8 cellular contexts compared by ENCODE assay signal in the genomic region with DNA sequence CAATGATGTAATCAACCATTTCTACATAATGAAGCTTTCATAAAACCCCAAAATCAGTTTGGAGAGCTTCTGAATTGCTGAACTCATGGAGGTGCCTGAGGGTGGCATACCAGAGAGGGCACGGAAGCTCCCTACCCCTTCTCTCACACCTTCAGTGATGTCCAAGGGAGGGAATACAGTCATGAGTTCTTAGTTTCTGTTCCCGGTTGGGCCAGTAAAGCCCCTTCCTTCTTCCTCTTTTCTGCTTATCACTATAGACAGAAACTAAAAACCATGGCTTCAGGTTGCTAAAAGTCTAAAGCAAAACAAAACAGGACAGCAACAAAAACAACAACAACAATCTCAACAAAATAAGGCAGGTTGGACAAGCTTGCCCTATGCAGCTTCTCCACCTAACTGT.
DNase-seq lines count a peak whose midpoint lies in the region; ATAC-seq, FAIRE-seq and TF ChIP-seq lines count a peak whose summit lies in the region.
"Not testable (repeated sequence)": the region's sequence is repeated elsewhere in the genome, so short reads cannot be mapped to it uniquely, and the experiment has no call there.

No MANE protein-coding gene starts in this region.

- CTCF ChIA-PET in GM12878 (lab: Yijun Ruan, JAX), result not testable (repeated sequence)

- H3K36me3 ChIP-seq in GM12878 (ENCODE audit: control insufficient read depth in 2 of 2, insufficient read depth in 2 of 2, low read length in 1 of 2), result not testable (repeated sequence)

- not testable (repeated sequence) for FAIRE-seq in GM12878 (lab: Jason Lieb, UNC)

- H3K27ac ChIP-seq in GM12878 (ENCODE audit: control insufficient read depth, insufficient read depth), result not testable (repeated sequence)

- TF ChIP-seq RAD21 in GM12878 (IDR thresholded peaks at IDR 0.05; ENCODE audit: insufficient read depth, low read depth, low read length), result not testable (repeated sequence)

- peak overlapping the region; percentile 54 for H3K4me2 ChIP-seq in GM12878 (ENCODE audit: control insufficient read depth, insufficient read depth)

- not testable (repeated sequence) for H3K27ac Mint-ChIP-seq in stimulated activated naive B cell treated with anti-CD40 and anti-IgM and Interleukin-4, amounts not matched to agents 10 μg/mL and 1 μg/mL and 100 μg/mL, for 72 hours

- RAD21 ChIA-PET in GM12878 (lab: Charles Lee; ENCODE audit: unreplicated experiment), result not testable (repeated sequence)

- not testable (repeated sequence) for BruUV-seq in GM12878 (replicated peaks; lab: Mats Ljungman, UMichigan)

- not testable (repeated sequence) for H3K4me1 ChIP-seq in GM12878 (ENCODE audit: control insufficient read depth, insufficient read depth, low read length)

- not testable (repeated sequence) for H3K9me3 Mint-ChIP-seq in stimulated activated naive B cell treated with anti-CD40 and anti-IgM and Interleukin-4, amounts not matched to agents 10 μg/mL and 1 μg/mL and 100 μg/mL, for 72 hours

- in situ Hi-C loops in GM12878 (cut with MboI), result loop anchor here (25.0 kb wide), 1 partner anchor 106 kb away; no protein-coding TSS in a partner anchor

- not testable (repeated sequence) for H2AFZ ChIP-seq in GM12878 (ENCODE audit: control insufficient read depth, low read depth, low read length)

- not testable (repeated sequence) for TF ChIP-seq POLR2A in GM12878 (IDR thresholded peaks at IDR 0.05; ENCODE audit: low read depth, low read length)

- SMC1A ChIA-PET in GM12878 (lab: Charles Lee; ENCODE audit: uncharacterized antibody, unreplicated experiment), result not testable (repeated sequence)

- H3K9ac ChIP-seq in GM12878 (ENCODE audit: control insufficient read depth, insufficient read depth, low read length), result not testable (repeated sequence)

- H3K79me2 ChIP-seq in GM12878 (ENCODE audit: control insufficient read depth, insufficient read depth, low read length), result not testable (repeated sequence)

- WGBS in GM12878 (ENCODE audit: insufficient coverage, insufficient replicate concordance, low lambda C conversion rate, missing lambda C conversion rate), result 0% methylated on average over 2 of the region's 2 CpGs

- H3K27me3 ChIP-seq in GM12878 (replicated peaks in 1 of 2; ENCODE audit: control insufficient read depth in 2 of 2, insufficient read depth in 2 of 2, low read length in 1 of 2), result not testable (repeated sequence)

- TF ChIP-seq CTCF in GM12878 (IDR thresholded peaks at IDR 0.05 in 2 of 3, conservative IDR thresholded peaks at IDR 0.05 in 1 of 3; ENCODE audit: control insufficient read depth in 2 of 3, extremely low read depth in 1 of 3, insufficient read depth in 1 of 3, low read depth in 3 of 3, low read length in 3 of 3), result not testable (repeated sequence)

- peak; percentile 70 for DNase-seq in NOMO-1 treated with DMSO at 0.1 percent for 48 hours (lab: John Stamatoyannopoulos, UW; ENCODE audit: unreplicated experiment)
- peak; percentile 21 for DNase-seq in GM12878 (ENCODE audit: low read depth, low spot score)
- DNase-seq in stimulated activated naive B cell treated with anti-CD40 and anti-IgM and Interleukin-4, amounts not matched to agents 10 μg/mL and 1 μg/mL and 100 μg/mL, for 72 hours, result peak; percentile 1

- not testable (repeated sequence) for H3K4me1 Mint-ChIP-seq in stimulated activated naive B cell treated with anti-CD40 and anti-IgM and Interleukin-4, amounts not matched to agents 10 μg/mL and 1 μg/mL and 100 μg/mL, for 72 hours

- not testable (repeated sequence) for H4K20me1 ChIP-seq in GM12878 (ENCODE audit: control insufficient read depth, insufficient read depth)

- intact Hi-C loops in GM12878 (cut with micrococcal nuclease; ENCODE audit: unreplicated experiment), result not testable (repeated sequence)

- peak; percentile 26 to 35; a peak in 1 of 4 replicates for TF ChIP-seq EP300 in GM12878 (IDR thresholded peaks at IDR 0.05; ENCODE audit: borderline replicate concordance in 1 of 2, control insufficient read depth in 1 of 2, low read depth in 2 of 2, low read length in 2 of 2)

- H3K36me3 Mint-ChIP-seq in stimulated activated naive B cell treated with anti-CD40 and anti-IgM and Interleukin-4, amounts not matched to agents 10 μg/mL and 1 μg/mL and 100 μg/mL, for 72 hours, result not testable (repeated sequence)

- not testable (repeated sequence) for H3K27me3 Mint-ChIP-seq in stimulated activated naive B cell treated with anti-CD40 and anti-IgM and Interleukin-4, amounts not matched to agents 10 μg/mL and 1 μg/mL and 100 μg/mL, for 72 hours

- POLR2A ChIA-PET in GM12878 (lab: Charles Lee), result not testable (repeated sequence)

- ATAC-seq in GM18858 (IDR thresholded peaks at IDR 0.05; ENCODE audit: unreplicated experiment) (peak; percentile 69), GM19452 (IDR thresholded peaks at IDR 0.05; ENCODE audit: unreplicated experiment) (peak; percentile 72), GM21717 (IDR thresholded peaks at IDR 0.05; ENCODE audit: unreplicated experiment) (peak; percentile 80), HG02973 (IDR thresholded peaks at IDR 0.05; ENCODE audit: unreplicated experiment) (peak; percentile 75), HG03460 (IDR thresholded peaks at IDR 0.05; ENCODE audit: unreplicated experiment) (peak; percentile 82), GM12878 (peak; percentile 92)
- peak; percentile 65 to 88 for ATAC-seq in stimulated activated naive B cell treated with anti-CD40 and anti-IgM and Interleukin-4, amounts not matched to agents 10 μg/mL and 1 μg/mL and 100 μg/mL, for 72 hours (replicated peaks)

- H3K4me3 Mint-ChIP-seq in stimulated activated naive B cell treated with anti-CD40 and anti-IgM and Interleukin-4, amounts not matched to agents 10 μg/mL and 1 μg/mL and 100 μg/mL, for 72 hours, result not testable (repeated sequence)

- H3K9me3 ChIP-seq in GM12878 (replicated peaks; ENCODE audit: control insufficient read depth, insufficient read depth, low read length), result not testable (repeated sequence)

- not testable (repeated sequence) for H3K4me3 ChIP-seq in GM12878

TF ChIP-seq in GM12878, 131 proteins besides CTCF, POLR2A, EP300 and RAD21:
- TF ChIP-seq, protein P1, sequence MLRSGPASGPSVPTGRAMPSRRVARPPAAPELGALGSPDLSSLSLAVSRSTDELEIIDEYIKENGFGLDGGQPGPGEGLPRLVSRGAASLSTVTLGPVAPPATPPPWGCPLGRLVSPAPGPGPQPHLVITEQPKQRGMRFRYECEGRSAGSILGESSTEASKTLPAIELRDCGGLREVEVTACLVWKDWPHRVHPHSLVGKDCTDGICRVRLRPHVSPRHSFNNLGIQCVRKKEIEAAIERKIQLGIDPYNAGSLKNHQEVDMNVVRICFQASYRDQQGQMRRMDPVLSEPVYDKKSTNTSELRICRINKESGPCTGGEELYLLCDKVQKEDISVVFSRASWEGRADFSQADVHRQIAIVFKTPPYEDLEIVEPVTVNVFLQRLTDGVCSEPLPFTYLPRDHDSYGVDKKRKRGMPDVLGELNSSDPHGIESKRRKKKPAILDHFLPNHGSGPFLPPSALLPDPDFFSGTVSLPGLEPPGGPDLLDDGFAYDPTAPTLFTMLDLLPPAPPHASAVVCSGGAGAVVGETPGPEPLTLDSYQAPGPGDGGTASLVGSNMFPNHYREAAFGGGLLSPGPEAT (IDR thresholded peaks at IDR 0.05; ENCODE audit: low read depth), result peak; percentile 43; the same call in 1 of the 2 replicates
- TF ChIP-seq IKZF2 (IDR thresholded peaks at IDR 0.05) (peak; percentile 37 to 60; a peak in 2 of 4 replicates), SPI1 (IDR thresholded peaks at IDR 0.05; ENCODE audit: borderline replicate concordance, insufficient read depth, low read depth, low read length) (peak; percentile 75; the same call in 1 of the 2 replicates)

Comparison
In these comparisons a context has a peak if more than half of its experiments do, and no peak if none do; other contexts are left out.
1. DNase-seq: peak in every context shown above with its lines; median percentile 70 in NOMO-1 treated with DMSO at 0.1 percent for 48 hours; 21 in GM12878; 1 in stimulated activated naive B cell treated with anti-CD40 and anti-IgM and Interleukin-4, amounts not matched to agents 10 μg/mL and 1 μg/mL and 100 μg/mL, for 72 hours.